In the genomic region with DNA sequence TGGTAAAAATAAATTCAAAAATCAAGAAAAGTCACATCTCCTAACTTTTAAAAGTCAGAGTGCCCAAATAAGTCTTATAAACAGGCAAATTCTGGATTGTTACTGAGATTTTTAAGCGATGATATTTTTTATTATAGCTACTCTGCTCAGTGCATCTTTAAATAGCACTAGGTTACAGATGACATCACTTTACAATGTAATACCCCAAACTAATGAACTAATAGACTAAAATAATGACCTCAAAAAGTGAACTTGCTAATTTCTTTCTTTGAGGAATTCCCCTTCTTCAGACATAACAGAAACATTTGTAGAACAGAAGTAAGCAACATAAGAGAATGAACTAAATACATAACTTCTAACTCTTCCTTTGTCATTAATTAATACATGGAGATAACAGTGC, we compare ENCODE assay signal across 37 cellular contexts. TPM values are rescaled to one million over a fixed set of nuclear protein-coding genes. Genes with fewer than 3 reads are reported as not detected.
"Had no signal": no experiment of that assay in that cellular context is flagged by ENCODE, and none has a peak within 500 bp of the region (broad histone marks: within the 10 kb centered on the region; RNA-seq: fewer than 3 reads in every experiment).

No MANE protein-coding gene starts in this region.

- H3K27ac ChIP-seq: adrenal gland, body of pancreas, brain microvascular endothelial cell, breast epithelium, VCaP had no signal

- H3K4me1 Mint-ChIP-seq: activated CD4-positive, alpha-beta memory T cell treated with anti-CD3 and anti-CD28 coated beads, Interleukin-2, amount 10 ng/mL, durations not matched to agents 7 days and 5 days; activated CD4-positive, alpha-beta T cell treated with anti-CD3 and anti-CD28 coated beads for 36 hours; activated CD4-positive, alpha-beta T cell treated with anti-CD3 and anti-CD28 coated beads, Interleukin-2, amount 10 ng/mL, durations not matched to agents 7 days and 5 days; activated CD8-positive, alpha-beta memory T cell treated with anti-CD3 and anti-CD28 coated beads, Interleukin-2, amount 10 ng/mL, durations not matched to agents 7 days and 5 days; activated naive CD8-positive, alpha-beta T cell treated with anti-CD3 and anti-CD28 coated beads for 36 hours; activated T-helper 17 cell treated with anti-CD3 and anti-CD28 coated beads, Interleukin-2, amount 50 U/mL, for 72 hours had no signal

- H3K9me3 ChIP-seq: adrenal gland, body of pancreas, breast epithelium had no signal

- ATAC-seq: activated CD4-positive, alpha-beta T cell treated with anti-CD3 and anti-CD28 coated beads for 36 hours; activated CD4-positive, CD25-positive, alpha-beta regulatory T cell treated with anti-CD3 and anti-CD28 coated beads, Interleukin-2, amount 50 U/mL, for 24 hours; activated CD8-positive, alpha-beta memory T cell treated with anti-CD3 and anti-CD28 coated beads, Interleukin-2, amount 10 ng/mL, durations not matched to agents 7 days and 5 days; activated CD8-positive, alpha-beta T cell treated with anti-CD3 and anti-CD28 coated beads, Interleukin-2, amount 10 ng/mL, durations not matched to agents 7 days and 5 days; activated naive CD4-positive, alpha-beta T cell treated with anti-CD3 and anti-CD28 coated beads, Interleukin-2, amount 50 U/mL, for 72 hours; activated T-cell treated with anti-CD3 and anti-CD28 coated beads, Interleukin-2, amount 50 U/mL, for 4 hours; activated T-cell treated with anti-CD3 and anti-CD28 coated beads, Interleukin-2, amount 50 U/mL, for 72 hours; activated T-helper 17 cell treated with anti-CD3 and anti-CD28 coated beads, Interleukin-2, amount 50 U/mL, for 72 hours; body of pancreas had no signal

- DNase-seq: activated CD4-positive, alpha-beta memory T cell treated with anti-CD3 and anti-CD28 coated beads, Interleukin-2, amount 10 ng/mL, durations not matched to agents 7 days and 5 days; activated CD4-positive, alpha-beta T cell treated with anti-CD3 and anti-CD28 coated beads for 1 hour; activated CD4-positive, alpha-beta T cell treated with anti-CD3 and anti-CD28 coated beads for 36 hours; activated CD4-positive, alpha-beta T cell treated with anti-CD3 and anti-CD28 coated beads for 48 hours; activated CD4-positive, alpha-beta T cell treated with anti-CD3 and anti-CD28 coated beads, Interleukin-2, amount 10 ng/mL, durations not matched to agents 7 days and 5 days; activated CD4-positive, alpha-beta T cell treated with anti-CD3 and anti-CD28 coated beads, Interleukin-2, amount 50 U/mL, for 48 hours; activated CD4-positive, CD25-positive, alpha-beta regulatory T cell; activated CD8-positive, alpha-beta memory T cell treated with anti-CD3 and anti-CD28 coated beads for 24 hours; activated CD8-positive, alpha-beta memory T cell treated with anti-CD3 and anti-CD28 coated beads, Interleukin-2, amount 10 ng/mL, durations not matched to agents 7 days and 5 days; activated CD8-positive, alpha-beta memory T cell treated with anti-CD3 and anti-CD28 coated beads, Interleukin-2, amount 50 U/mL, for 48 hours; activated CD8-positive, alpha-beta T cell treated with anti-CD3 and anti-CD28 coated beads, Interleukin-2, amount 10 ng/mL, durations not matched to agents 7 days and 5 days; activated effector memory CD4-positive, alpha-beta T cell treated with anti-CD3 and anti-CD28 coated beads, Interleukin-2, amount 50 U/mL, for 16 hours; activated gamma-delta T cell treated with Interleukin-2 at 50 U/mL for 16 hours; activated naive CD4-positive, alpha-beta T cell; activated naive CD4-positive, alpha-beta T cell treated with anti-CD3 and anti-CD28 coated beads for 36 hours; activated naive CD4-positive, alpha-beta T cell treated with anti-CD3 and anti-CD28 coated beads, Interleukin-2, amount 50 U/mL, for 16 hours; activated naive CD8-positive, alpha-beta T cell treated with anti-CD3 and anti-CD28 coated beads for 36 hours; activated T-cell treated with anti-CD3 and anti-CD28 coated beads, Interleukin-2, amount 50 U/mL, for 4 hours; activated T-cell treated with anti-CD3 and anti-CD28 coated beads, Interleukin-2, amount 50 U/mL, for 72 hours; adrenal gland; amniotic stem cell; aorta; body of pancreas; brain microvascular endothelial cell; central memory CD4-positive, alpha-beta T cell; T-helper 1 cell; T-helper 2 cell; T-helper 9 cell had no signal

- H3K4me3 Mint-ChIP-seq: activated CD4-positive, alpha-beta memory T cell treated with anti-CD3 and anti-CD28 coated beads, Interleukin-2, amount 10 ng/mL, durations not matched to agents 7 days and 5 days; activated CD4-positive, alpha-beta T cell treated with anti-CD3 and anti-CD28 coated beads for 36 hours; activated CD4-positive, alpha-beta T cell treated with anti-CD3 and anti-CD28 coated beads, Interleukin-2, amount 10 ng/mL, durations not matched to agents 7 days and 5 days; activated CD8-positive, alpha-beta memory T cell treated with anti-CD3 and anti-CD28 coated beads, Interleukin-2, amount 10 ng/mL, durations not matched to agents 7 days and 5 days; activated CD8-positive, alpha-beta T cell treated with anti-CD3 and anti-CD28 coated beads, Interleukin-2, amount 10 ng/mL, durations not matched to agents 7 days and 5 days; activated naive CD4-positive, alpha-beta T cell treated with anti-CD3 and anti-CD28 coated beads for 36 hours; activated naive CD8-positive, alpha-beta T cell treated with anti-CD3 and anti-CD28 coated beads for 36 hours; activated T-cell treated with anti-CD3 and anti-CD28 coated beads, Interleukin-2, amount 50 U/mL, for 4 hours; activated T-cell treated with anti-CD3 and anti-CD28 coated beads, Interleukin-2, amount 50 U/mL, for 72 hours; activated T-helper 1 cell treated with anti-CD3 and anti-CD28 coated beads, Interleukin-12 subunit alpha, Interleukin-12 subunit beta, Interleukin-2, Interleukin-4 antibody, amounts not matched to agents 30 ng/mL and 10 ng/mL and 1 ng/mL, durations not matched to agents 14 hours and 24 hours and 36 hours; activated T-helper 17 cell treated with anti-CD3 and anti-CD28 coated beads, Interleukin-2, amount 50 U/mL, for 72 hours; T-helper 1 cell treated with Interleukin-12 subunit alpha and Interleukin-12 subunit beta and Interleukin-4 antibody, amounts not matched to agents 30 μg/mL and 1 μg/mL, for 36 hours; T-helper 2 cell treated with Interferon-gamma antibody and Interleukin-4, amounts not matched to agents 5 μg/mL and 100 μg/mL, for 36 hours had no signal

- H3K9me3 Mint-ChIP-seq: activated CD4-positive, alpha-beta memory T cell treated with anti-CD3 and anti-CD28 coated beads, Interleukin-2, amount 10 ng/mL, durations not matched to agents 7 days and 5 days; activated CD4-positive, alpha-beta T cell treated with anti-CD3 and anti-CD28 coated beads, Interleukin-2, amount 10 ng/mL, durations not matched to agents 7 days and 5 days; activated naive CD4-positive, alpha-beta T cell treated with anti-CD3 and anti-CD28 coated beads for 36 hours; activated naive CD4-positive, alpha-beta T cell treated with anti-CD3 and anti-CD28 coated beads, Interleukin-2, amount 50 U/mL, for 72 hours; activated naive CD8-positive, alpha-beta T cell treated with anti-CD3 and anti-CD28 coated beads for 36 hours; activated T-cell treated with anti-CD3 and anti-CD28 coated beads, Interleukin-2, amount 50 U/mL, for 4 hours; activated T-cell treated with anti-CD3 and anti-CD28 coated beads, Interleukin-2, amount 50 U/mL, for 72 hours; activated T-helper 1 cell treated with anti-CD3 and anti-CD28 coated beads, Interleukin-12 subunit alpha, Interleukin-12 subunit beta, Interleukin-2, Interleukin-4 antibody, amounts not matched to agents 30 ng/mL and 10 ng/mL and 1 ng/mL, durations not matched to agents 14 hours and 24 hours and 36 hours; activated T-helper 17 cell treated with anti-CD3 and anti-CD28 coated beads, Interleukin-2, amount 50 U/mL, for 72 hours; T-helper 1 cell treated with Interleukin-12 subunit alpha and Interleukin-12 subunit beta and Interleukin-4 antibody, amounts not matched to agents 30 μg/mL and 1 μg/mL, for 36 hours; T-helper 2 cell treated with Interferon-gamma antibody and Interleukin-4, amounts not matched to agents 5 μg/mL and 100 μg/mL, for 36 hours had no signal

- H3K27me3 Mint-ChIP-seq: activated CD4-positive, alpha-beta memory T cell treated with anti-CD3 and anti-CD28 coated beads, Interleukin-2, amount 10 ng/mL, durations not matched to agents 7 days and 5 days; activated CD4-positive, alpha-beta T cell treated with anti-CD3 and anti-CD28 coated beads for 36 hours; activated CD4-positive, alpha-beta T cell treated with anti-CD3 and anti-CD28 coated beads, Interleukin-2, amount 10 ng/mL, durations not matched to agents 7 days and 5 days; activated CD8-positive, alpha-beta memory T cell treated with anti-CD3 and anti-CD28 coated beads, Interleukin-2, amount 10 ng/mL, durations not matched to agents 7 days and 5 days; activated naive CD8-positive, alpha-beta T cell treated with anti-CD3 and anti-CD28 coated beads for 36 hours; activated T-helper 17 cell treated with anti-CD3 and anti-CD28 coated beads, Interleukin-2, amount 50 U/mL, for 72 hours had no signal

- H3K27me3 ChIP-seq: adrenal gland, body of pancreas, brain microvascular endothelial cell, breast epithelium had no signal

- FAIRE-seq: astrocyte had no signal

- H3K27ac Mint-ChIP-seq: activated CD4-positive, alpha-beta memory T cell treated with anti-CD3 and anti-CD28 coated beads, Interleukin-2, amount 10 ng/mL, durations not matched to agents 7 days and 5 days; activated CD4-positive, alpha-beta T cell treated with anti-CD3 and anti-CD28 coated beads for 36 hours; activated CD4-positive, alpha-beta T cell treated with anti-CD3 and anti-CD28 coated beads, Interleukin-2, amount 10 ng/mL, durations not matched to agents 7 days and 5 days; activated CD8-positive, alpha-beta memory T cell treated with anti-CD3 and anti-CD28 coated beads, Interleukin-2, amount 10 ng/mL, durations not matched to agents 7 days and 5 days; activated CD8-positive, alpha-beta T cell treated with anti-CD3 and anti-CD28 coated beads, Interleukin-2, amount 10 ng/mL, durations not matched to agents 7 days and 5 days; activated naive CD4-positive, alpha-beta T cell treated with anti-CD3 and anti-CD28 coated beads for 36 hours; activated naive CD4-positive, alpha-beta T cell treated with anti-CD3 and anti-CD28 coated beads, Interleukin-2, amount 50 U/mL, for 72 hours; activated naive CD8-positive, alpha-beta T cell treated with anti-CD3 and anti-CD28 coated beads for 36 hours; activated T-cell treated with anti-CD3 and anti-CD28 coated beads, Interleukin-2, amount 50 U/mL, for 72 hours; activated T-helper 1 cell treated with anti-CD3 and anti-CD28 coated beads, Interleukin-12 subunit alpha, Interleukin-12 subunit beta, Interleukin-2, Interleukin-4 antibody, amounts not matched to agents 30 ng/mL and 10 ng/mL and 1 ng/mL, durations not matched to agents 14 hours and 24 hours and 36 hours; activated T-helper 17 cell treated with anti-CD3 and anti-CD28 coated beads, Interleukin-2, amount 50 U/mL, for 72 hours; T-helper 1 cell treated with Interleukin-12 subunit alpha and Interleukin-12 subunit beta and Interleukin-4 antibody, amounts not matched to agents 30 μg/mL and 1 μg/mL, for 36 hours; T-helper 2 cell treated with Interferon-gamma antibody and Interleukin-4, amounts not matched to agents 5 μg/mL and 100 μg/mL, for 36 hours had no signal

- H3K4me1 ChIP-seq: adrenal gland, body of pancreas, breast epithelium had no signal

- H3K4me3 ChIP-seq: adrenal gland, body of pancreas, breast epithelium had no signal

RNA-seq across cellular contexts. Expression of gene ACTA1, which starts 33.0 kb away (rescaled TPM):
- total RNA-seq: activated CD4-positive, alpha-beta memory T cell treated with anti-CD3 and anti-CD28 coated beads, Interleukin-2, amount 10 ng/mL, durations not matched to agents 7 days and 5 days; activated CD4-positive, alpha-beta T cell treated with anti-CD3 and anti-CD28 coated beads for 36 hours; activated CD4-positive, alpha-beta T cell treated with anti-CD3 and anti-CD28 coated beads, Interleukin-2, amount 10 ng/mL, durations not matched to agents 7 days and 5 days; activated CD8-positive, alpha-beta memory T cell treated with anti-CD3 and anti-CD28 coated beads, Interleukin-2, amount 10 ng/mL, durations not matched to agents 7 days and 5 days; activated CD8-positive, alpha-beta T cell treated with anti-CD3 and anti-CD28 coated beads, Interleukin-2, amount 10 ng/mL, durations not matched to agents 7 days and 5 days; activated naive CD4-positive, alpha-beta T cell treated with anti-CD3 and anti-CD28 coated beads for 36 hours; activated naive CD4-positive, alpha-beta T cell treated with anti-CD3 and anti-CD28 coated beads, Interleukin-2, amount 50 U/mL, for 72 hours; activated naive CD8-positive, alpha-beta T cell treated with anti-CD3 and anti-CD28 coated beads for 36 hours; activated T-cell treated with anti-CD3 and anti-CD28 coated beads, Interleukin-2, amount 50 U/mL, for 4 hours; activated T-cell treated with anti-CD3 and anti-CD28 coated beads, Interleukin-2, amount 50 U/mL, for 72 hours; activated T-helper 1 cell treated with anti-CD3 and anti-CD28 coated beads, Interleukin-12 subunit alpha, Interleukin-12 subunit beta, Interleukin-2, Interleukin-4 antibody, amounts not matched to agents 30 ng/mL and 10 ng/mL and 1 ng/mL, durations not matched to agents 14 hours and 24 hours and 36 hours; activated T-helper 17 cell treated with anti-CD3 and anti-CD28 coated beads, Interleukin-2, amount 50 U/mL, for 72 hours had no signal
